In genomic region chrX:71118032-71118984, GRCh38 we compare ENCODE assay signal across 8 cellular contexts. TPM values are rescaled to one million over a fixed set of nuclear protein-coding genes. Genes with fewer than 3 reads are reported as not detected.
A peak's percentile ranks its signal among the peaks of the same experiment; 100 is the strongest.
DNase-seq lines count a peak whose midpoint lies in the region; ATAC-seq, FAIRE-seq and TF ChIP-seq lines count a peak whose summit lies in the region.

Gene MED12, plus strand, starts transcription at chrX:71118596. Its CDS starts 159 bp downstream, at chrX:71118755.

- H3K9ac ChIP-seq in keratinocyte (ENCODE audit: control insufficient read depth, extremely low read depth, insufficient read depth, low read length): peak within 1 kb of the TSS; percentile 80

- H3K36me3 ChIP-seq in keratinocyte (ENCODE audit: control insufficient read depth in 2 of 2, extremely low read depth in 1 of 2, insufficient read depth in 2 of 2, low read length in 2 of 2): peaks cover 6 to 7% of the 10 kb centered on the region in 2 experiments

- H3K4me1 ChIP-seq in keratinocyte (ENCODE audit: control insufficient read depth, extremely low read depth, insufficient read depth, low read length): peaks cover 10% of the 10 kb centered on the region

- DNase-seq in AG08395 (ENCODE audit: low spot score) (peak; percentile 82), NCI-H446 (lab: John Stamatoyannopoulos, UW) (peak; percentile 47 to 72), cerebellar cortex (ENCODE audit: low spot score) (peak; percentile 83), keratinocyte (ENCODE audit: low read depth, low spot score) (peak; percentile 5)
- DNase-seq in activated CD4-positive, CD25-positive, alpha-beta regulatory T cell treated with anti-CD3 and anti-CD28 coated beads, Interleukin-2, amount 50 U/mL, for 72 hours: peak; percentile 85
- DNase-seq in stimulated activated CD4-positive, alpha-beta T cell treated with anti-CD3 and anti-CD28 coated beads, Interleukin-12 subunit alpha, Interleukin-12 subunit beta, amount 100 ng/mL, for 48 hours (ENCODE audit: low read depth in 2 of 3, low spot score in 1 of 3): peak; percentile 68 to 80 (median 76)

- peak within 1 kb of the TSS; percentile 52 for H3K27ac ChIP-seq in keratinocyte (ENCODE audit: control insufficient read depth, insufficient read depth, low read length)

- H3K27me3 ChIP-seq in keratinocyte (ENCODE audit: control insufficient read depth, extremely low read depth, insufficient read depth, low read length): no peaks in the 10 kb centered on the region

- dilution Hi-C loops in keratinocyte (cut with MboI; ENCODE audit: extremely low pct_ligation_motif_present, low sequenced_read_pairs): no loop called here

- H3K79me2 ChIP-seq in keratinocyte (ENCODE audit: control insufficient read depth, insufficient read depth, low read length): no peaks in the 10 kb centered on the region

- peak within 1 kb of the TSS; percentile 61 to 74 (median 71) for H3K4me3 ChIP-seq in keratinocyte (ENCODE audit: control insufficient read depth in 2 of 3, extremely low read depth in 1 of 3, insufficient read depth in 2 of 3, low read depth in 1 of 3, low read length in 3 of 3)

- no peaks in the 10 kb centered on the region for H3K9me1 ChIP-seq in keratinocyte (ENCODE audit: control insufficient read depth, extremely low read depth, insufficient read depth, low read length)

- no peaks in the 10 kb centered on the region for H3K9me3 ChIP-seq in keratinocyte (ENCODE audit: control insufficient read depth, low read depth, low read length)

- ATAC-seq in GM18868 (IDR thresholded peaks at IDR 0.05; ENCODE audit: unreplicated experiment) (peak; percentile 95), HG03139 (IDR thresholded peaks at IDR 0.05; ENCODE audit: unreplicated experiment) (peak; percentile 93)

- peak within 1 kb of the TSS; percentile 84 for H3K4me2 ChIP-seq in keratinocyte (ENCODE audit: control insufficient read depth, extremely low read depth, insufficient read depth, low read depth, low read length)

- TF ChIP-seq CTCF in keratinocyte (optimal IDR thresholded peaks at IDR 0.05 in 1 of 3, IDR thresholded peaks at IDR 0.05 in 1 of 3, conservative IDR thresholded peaks at IDR 0.05 in 1 of 3; ENCODE audit: extremely low read depth in 1 of 3, insufficient read depth in 2 of 3, low read length in 3 of 3): no peak

- no peak for FAIRE-seq in keratinocyte (lab: Jason Lieb, UNC)

- no peaks in the 10 kb centered on the region for H4K20me1 ChIP-seq in keratinocyte (ENCODE audit: control insufficient read depth, extremely low read depth, insufficient read depth, low read length)

- H2AFZ ChIP-seq in keratinocyte (ENCODE audit: control insufficient read depth, low read length): peak within 1 kb of the TSS; percentile 96

RNA-seq across cellular contexts. Expression of gene MED12, which starts in this region (rescaled TPM):
- polyA plus RNA-seq in keratinocyte: 4.2 to 7.1 TPM (median 4.5 TPM) in 3 replicates
- 9.7 TPM for polyA plus RNA-seq in keratinocyte (2011; ENCODE audit: low read depth)
- 4.0 and 4.4 TPM in 2 replicates for polyA plus RNA-seq in keratinocyte (2011; cell fraction: cytosol; rRNA removed)
- polyA plus RNA-seq in keratinocyte (2011; cell fraction: nucleus; rRNA removed): 29.0 and 37.2 TPM in 2 replicates
- polyA plus RNA-seq in keratinocyte (2012; ENCODE audit: low replicate concordance): 7.5 and 8.8 TPM in 2 replicates
- 17.6 to 143 TPM (median 35.8 TPM) in 3 replicates for polyA minus RNA-seq in keratinocyte
- 14.6 TPM for polyA minus RNA-seq in keratinocyte (2011; cell fraction: cytosol; rRNA and poly(A)+ RNA removed)
- 30.2 and 54.8 TPM in 2 replicates for polyA minus RNA-seq in keratinocyte (2011; cell fraction: nucleus; rRNA and poly(A)+ RNA removed)

Comparison
In these comparisons a context has a peak if more than half of its experiments do, and no peak if none do; other contexts are left out.
1. Peak in every context shown above with its lines: DNase-seq, ATAC-seq, H3K4me3 ChIP-seq and H3K27ac ChIP-seq.
2. DNase-seq: peak in every context shown above with its lines; median percentile 85 in activated CD4-positive, CD25-positive, alpha-beta regulatory T cell treated with anti-CD3 and anti-CD28 coated beads, Interleukin-2, amount 50 U/mL, for 72 hours; 83 in cerebellar cortex; 82 in AG08395; 76 in stimulated activated CD4-positive, alpha-beta T cell treated with anti-CD3 and anti-CD28 coated beads, Interleukin-12 subunit alpha, Interleukin-12 subunit beta, amount 100 ng/mL, for 48 hours; 60 in NCI-H446; 5 in keratinocyte.